8 cellular contexts compared by ENCODE assay signal in the genomic region with DNA sequence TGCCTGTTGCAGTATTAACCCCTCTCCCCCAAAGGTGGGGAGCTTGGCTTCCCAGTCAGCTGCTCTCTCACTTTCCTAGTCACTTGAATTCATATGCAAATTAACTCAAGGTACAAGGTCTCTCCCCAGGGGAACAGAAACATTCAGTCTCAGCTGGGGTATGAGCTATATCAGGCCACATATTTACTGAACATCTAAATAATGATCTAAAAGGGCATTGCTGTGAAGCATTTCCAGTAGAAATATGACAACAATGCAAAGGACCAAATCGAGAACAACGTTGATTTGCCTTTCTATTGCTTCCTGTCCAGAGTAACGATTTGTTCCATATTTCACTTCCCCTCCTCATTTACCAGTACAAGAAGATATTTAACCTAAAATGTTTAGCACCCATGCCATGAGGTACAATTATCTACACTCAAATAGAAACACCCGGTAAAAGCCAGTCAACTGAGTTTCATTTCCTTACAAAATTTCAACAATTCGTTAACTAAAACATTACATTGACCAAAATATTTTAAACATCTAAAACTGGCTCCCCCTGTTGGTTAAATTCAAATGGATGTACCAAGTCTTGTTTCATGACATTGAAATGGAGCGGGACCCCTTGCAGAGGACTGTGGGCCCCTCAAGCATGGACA. TPM values are rescaled to one million over a fixed set of nuclear protein-coding genes. Genes with fewer than 3 reads are reported as not detected.
DNase-seq lines count a peak whose midpoint lies in the region; ATAC-seq and TF ChIP-seq lines count a peak whose summit lies in the region.

No MANE protein-coding gene starts in this region.

- no peaks in the 10 kb centered on the region for H3K9me2 ChIP-seq in hepatocyte (replicated peaks; ENCODE audit: insufficient read depth)

- H3K9me3 ChIP-seq in AG04450 (ENCODE audit: control insufficient read depth, insufficient read depth, low read length) (no peaks in the 10 kb centered on the region), Panc1 (ENCODE audit: control insufficient read depth, insufficient read depth, low read depth, low read length) (no peaks in the 10 kb centered on the region), hepatocyte (ENCODE audit: low read depth) (no peaks in the 10 kb centered on the region)

- H3K36me3 ChIP-seq in Panc1 (ENCODE audit: control insufficient read depth, insufficient read depth, low read length), result no peaks in the 10 kb centered on the region
- H3K36me3 ChIP-seq in hepatocyte (replicated peaks; ENCODE audit: insufficient read depth, low read depth), result no peaks in the 10 kb centered on the region

- H3K4me2 ChIP-seq in hepatocyte, result no peak overlapping the region

- POLR2A ChIA-PET in AG04450 (lab: Yijun Ruan, JAX) (interaction anchor here (0.6 kb wide), 1 partner anchor 125 kb away, joined by 3 read pairs; no protein-coding TSS in a partner anchor), Panc1 (lab: Charles Lee) (no interaction called here)

- DNase-seq in AG04450 (ENCODE audit: low read depth, low spot score), result no peak
- no peak for DNase-seq in Panc1 (ENCODE audit: low read depth, low spot score)
- DNase-seq in hepatocyte (ENCODE audit: low spot score), result no peak
- no peak for DNase-seq in RKO (ENCODE audit: low spot score)
- DNase-seq in NCI-H510A (lab: John Stamatoyannopoulos, UW), result no peak
- DNase-seq in COLO829 (ENCODE audit: low spot score), result no peak

- intact Hi-C loops in Panc1 (cut with micrococcal nuclease; ENCODE audit: unreplicated experiment), result no loop called here

- H3K27me3 ChIP-seq in AG04450 (ENCODE audit: control insufficient read depth, insufficient read depth, low read length) (peaks cover 11% of the 10 kb centered on the region), Panc1 (ENCODE audit: control insufficient read depth, insufficient read depth, low read length) (no peaks in the 10 kb centered on the region), hepatocyte (no peaks in the 10 kb centered on the region)

- BruUV-seq in Panc1 (replicated peaks; lab: Mats Ljungman, UMichigan), result no TSS peak

- H3K79me2 ChIP-seq in hepatocyte, result no peaks in the 10 kb centered on the region

- 79% methylated on average over 6 of the region's 6 CpGs for WGBS in hepatocyte (ENCODE audit: low lambda C conversion rate, missing lambda C conversion rate)

- H3K27ac ChIP-seq in AG04450 (ENCODE audit: low read depth, low read length) (no peak overlapping the region), Panc1 (ENCODE audit: low read length) (no peak overlapping the region), hepatocyte (no peak overlapping the region)

- in situ Hi-C loops in Panc1 (cut with HindIII; ENCODE audit: low pct_unique_long_range_greater_than_20kb, low sequenced_read_pairs), result no loop called here

- no peaks in the 10 kb centered on the region for H4K20me1 ChIP-seq in hepatocyte (ENCODE audit: insufficient read depth, poor library complexity, severe bottlenecking)

- H3K4me1 ChIP-seq in Panc1 (ENCODE audit: control insufficient read depth, insufficient read depth, low read length) (no peaks in the 10 kb centered on the region), hepatocyte (ENCODE audit: insufficient read depth) (no peaks in the 10 kb centered on the region)

- TF ChIP-seq CTCF in AG04450 (IDR thresholded peaks at IDR 0.05; ENCODE audit: low read depth, low read length), result peak; percentile 16; the same call in 1 of the 2 replicates
- peak; percentile 45; the same call in 1 of the 2 replicates for TF ChIP-seq CTCF in Panc1 (IDR thresholded peaks at IDR 0.05)
- peak; percentile 27 for TF ChIP-seq CTCF in hepatocyte (IDR thresholded peaks at IDR 0.05; ENCODE audit: poor library complexity)

- ATAC-seq in GM18858 (IDR thresholded peaks at IDR 0.05; ENCODE audit: unreplicated experiment) (peak; percentile 95), HG02938 (IDR thresholded peaks at IDR 0.05; ENCODE audit: unreplicated experiment) (peak; percentile 95), Panc1 (no peak)

- H3K4me3 ChIP-seq in AG04450 (ENCODE audit: low read depth, low read length) (no peak overlapping the region), Panc1 (ENCODE audit: low read depth in 2 of 2, low read length in 2 of 2) (no peak overlapping the region), hepatocyte (no peak overlapping the region)

- H2AFZ ChIP-seq in hepatocyte, result no peak overlapping the region

- CTCF ChIA-PET in AG04450 (lab: Charles Lee) (no interaction called here), Panc1 (lab: Charles Lee) (no interaction called here)

RNA-seq across cellular contexts. Expression of gene KLHL6, which starts 36.5 kb away (rescaled TPM):
- not detected in 2 replicates for polyA plus RNA-seq in AG04450 (2011; rRNA removed)
- not detected in 2 replicates for polyA minus RNA-seq in AG04450 (2011; rRNA and poly(A)+ RNA removed)
- 0.03 TPM for total RNA-seq in Panc1 (2021; ENCODE audit: unreplicated experiment)
- 0.08 TPM for polyA plus RNA-seq in Panc1 (2012; ENCODE audit: insufficient read length)
- 0.16 and 0.17 TPM in 2 replicates for total RNA-seq in hepatocyte
- 0.04 TPM in 1 of 2 replicates, not detected in the other for polyA plus RNA-seq in hepatocyte

RNA-seq across cellular contexts. Expression of gene KLHL24, which starts 43.4 kb away (rescaled TPM):
- 26.4 and 33.6 TPM in 2 replicates for polyA plus RNA-seq in AG04450 (2011; rRNA removed)
- polyA minus RNA-seq in AG04450 (2011; rRNA and poly(A)+ RNA removed), result 45.5 and 83.9 TPM in 2 replicates
- total RNA-seq in Panc1 (2021; ENCODE audit: unreplicated experiment), result 42.0 TPM
- 18.8 TPM for polyA plus RNA-seq in Panc1 (2012; ENCODE audit: insufficient read length)
- total RNA-seq in hepatocyte, result 106 and 107 TPM in 2 replicates
- 29.6 and 29.7 TPM in 2 replicates for polyA plus RNA-seq in hepatocyte
